In genomic region chr9:98445576-98445975, GRCh38 we compare ENCODE assay signal across 1 cellular context.
TF ChIP-seq lines count a peak whose summit lies in the region.

No MANE protein-coding gene starts in this region.

TF ChIP-seq in GM23338, 12 proteins besides CTCF, POLR2A, EP300 and RAD21 (continued from another document):
- TF ChIP-seq ZNF462 (CRISPR knock-in tag; IDR thresholded peaks at IDR 0.05), result no peak
